ENCODE assay signal across 9 cellular contexts in the genomic region with DNA sequence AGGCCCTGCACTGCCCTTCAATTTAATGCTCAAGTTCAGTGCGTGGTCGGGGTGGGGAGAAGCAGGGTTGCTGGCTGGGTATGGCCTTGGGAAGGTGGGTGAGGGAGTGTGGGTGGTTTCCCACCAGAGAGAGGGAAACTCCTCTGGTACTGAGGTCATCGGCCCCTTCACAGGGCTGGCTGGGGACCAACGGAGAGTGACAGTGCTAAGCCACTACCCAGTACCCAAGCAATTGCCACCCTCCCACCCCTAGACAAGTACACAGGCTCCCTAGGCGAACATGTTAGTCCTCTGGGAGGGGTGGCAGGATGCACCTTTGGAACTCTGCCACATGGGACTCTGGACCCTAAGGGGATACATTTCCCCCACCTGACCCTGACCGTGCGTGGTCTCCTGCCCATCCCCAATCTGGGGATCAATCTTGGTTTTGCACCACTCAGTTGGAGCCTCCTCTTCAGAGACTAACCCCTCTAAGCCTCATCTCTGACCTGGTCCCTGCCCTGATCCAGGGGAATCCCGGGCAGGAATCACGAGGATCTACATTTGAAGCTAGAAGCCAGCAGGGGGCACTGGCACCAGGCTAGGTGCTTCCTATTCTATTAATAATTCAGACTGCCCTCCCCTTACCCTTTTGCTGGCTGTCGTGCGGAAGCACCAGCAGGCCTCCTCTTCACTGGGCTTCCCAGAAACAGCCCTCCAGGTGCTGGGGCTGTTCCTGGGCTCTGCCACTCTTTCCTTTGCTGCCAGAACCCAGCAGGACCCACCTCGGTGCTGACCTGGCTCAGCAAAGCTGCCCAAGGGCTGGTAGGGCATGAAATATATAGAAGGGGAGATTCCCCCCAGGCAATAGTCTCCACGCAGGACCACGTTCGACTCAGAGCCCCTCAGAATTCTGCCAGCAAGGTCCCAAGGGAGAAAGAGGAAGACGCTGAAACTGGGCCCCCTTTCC.
DNase-seq lines count a peak whose midpoint lies in the region; ATAC-seq and TF ChIP-seq lines count a peak whose summit lies in the region.
"Had no signal": no experiment of that assay in that cellular context is flagged by ENCODE, and none has a peak within 500 bp of the region (broad histone marks: within the 10 kb centered on the region; RNA-seq: fewer than 3 reads in every experiment).

No MANE protein-coding gene starts in this region.

- no TSS peak for BruUV-seq in PC-3 (replicated peaks; lab: Mats Ljungman, UMichigan)

- POLR2A ChIA-PET in PC-3 (lab: Charles Lee; ENCODE audit: unreplicated experiment) = no interaction called here

- no peak overlapping the region for H3K4me3 ChIP-seq in PC-3 (ENCODE audit: low read length)

- CTCF ChIA-PET in PC-3 (lab: Charles Lee) = interaction anchor here (1.0 kb wide), 1 partner anchor 37 kb away, joined by 4 read pairs; no protein-coding TSS in a partner anchor

- H3K27ac ChIP-seq in PC-3 (ENCODE audit: low read length) = no peak overlapping the region

- H3K27ac Mint-ChIP-seq in type B pancreatic cell = no peak overlapping the region
- H3K27ac Mint-ChIP-seq: CD4-positive, CD25-positive, alpha-beta regulatory T cell had no signal

- no peaks in the 10 kb centered on the region for H3K27me3 ChIP-seq in PC-3 (ENCODE audit: low read length)

- H3K9me3 ChIP-seq in PC-3 (ENCODE audit: low read length) = no peaks in the 10 kb centered on the region

- H3K4me1 ChIP-seq in PC-3 (ENCODE audit: insufficient read depth, low read length) = no peaks in the 10 kb centered on the region; the same call in 1 of the 2 replicates

- no peaks in the 10 kb centered on the region for H3K27me3 Mint-ChIP-seq in type B pancreatic cell
- H3K27me3 Mint-ChIP-seq: CD4-positive, CD25-positive, alpha-beta regulatory T cell had no signal

- no peaks in the 10 kb centered on the region for H3K9me2 ChIP-seq in PC-3 (replicated peaks; ENCODE audit: low read length)

- peaks cover 62% of the 10 kb centered on the region for H3K4me1 Mint-ChIP-seq in type B pancreatic cell (ENCODE audit: unreplicated experiment)

- intact Hi-C loops in PC-3 (cut with micrococcal nuclease) = loop anchor here (5.0 kb wide), 1 partner anchor 99 kb away; no protein-coding TSS in a partner anchor
- intact Hi-C loops in posterior vena cava (cut with DNase I) = no loop called here

- H2AFZ ChIP-seq in PC-3 (ENCODE audit: low read length) = peak overlapping the region; percentile 34

- H3K79me2 ChIP-seq in PC-3 (ENCODE audit: low read length) = no peaks in the 10 kb centered on the region

- H3K9me3 Mint-ChIP-seq in type B pancreatic cell = no peaks in the 10 kb centered on the region

- H3K9ac ChIP-seq in PC-3 (ENCODE audit: low read length) = no peak overlapping the region

- no peaks in the 10 kb centered on the region for H4K20me1 ChIP-seq in PC-3 (ENCODE audit: low read length)

- H3K36me3 Mint-ChIP-seq in type B pancreatic cell = peaks cover 4% of the 10 kb centered on the region
- H3K36me3 Mint-ChIP-seq: CD4-positive, CD25-positive, alpha-beta regulatory T cell had no signal

- TF ChIP-seq CTCF in PC-3 (conservative IDR thresholded peaks at IDR 0.05; ENCODE audit: low read depth, low read length) (peak; percentile 80), type B pancreatic cell (conservative IDR thresholded peaks at IDR 0.05) (peak; percentile 71)

- H3K4me2 ChIP-seq in PC-3 (ENCODE audit: low read length) = no peak overlapping the region

- H3F3A ChIP-seq in PC-3 (ENCODE audit: low read length, unreplicated experiment) = no peaks in the 10 kb centered on the region

- H3K36me3 ChIP-seq in PC-3 (ENCODE audit: low read depth, low read length) = no peaks in the 10 kb centered on the region

- DNase-seq in SIG-M5 treated with dmso at 0.1 percent for 504 hours (lab: John Stamatoyannopoulos, UW; ENCODE audit: unreplicated experiment) (peak; percentile 12), SIG-M5 (lab: John Stamatoyannopoulos, UW) (no peak), PC-3 (peak; percentile 63), glomerular visceral epithelial cell (ENCODE audit: extremely low spot score) (peak; percentile 52), type B pancreatic cell (ENCODE audit: extremely low spot score, unreplicated experiment) (no peak), OCI-M2 (lab: John Stamatoyannopoulos, UW; ENCODE audit: unreplicated experiment) (no peak), posterior vena cava (ENCODE audit: low spot score) (no peak)
- DNase-seq in stimulated activated naive CD4-positive, alpha-beta T cell treated with Interleukin-2 at 50 U/mL for 16 hours (lab: John Stamatoyannopoulos, UW) = no peak
- DNase-seq: CD4-positive, CD25-positive, alpha-beta regulatory T cell had no signal

- peak; percentile 64 for ATAC-seq in PC-3

- no peak overlapping the region for H3K4me3 Mint-ChIP-seq in type B pancreatic cell
- H3K4me3 Mint-ChIP-seq: CD4-positive, CD25-positive, alpha-beta regulatory T cell had no signal

Comparison
In these comparisons a context has a peak if more than half of its experiments do, and no peak if none do; other contexts are left out.
1. DNase-seq: peak in SIG-M5 treated with dmso at 0.1 percent for 504 hours (single experiment), PC-3 (single experiment) and glomerular visceral epithelial cell (single experiment); none in SIG-M5 (single experiment), type B pancreatic cell (single experiment), stimulated activated naive CD4-positive, alpha-beta T cell treated with Interleukin-2 at 50 U/mL for 16 hours (single experiment), OCI-M2 (single experiment) and posterior vena cava (single experiment).